1 cellular context compared by ENCODE assay signal in the genomic region with DNA sequence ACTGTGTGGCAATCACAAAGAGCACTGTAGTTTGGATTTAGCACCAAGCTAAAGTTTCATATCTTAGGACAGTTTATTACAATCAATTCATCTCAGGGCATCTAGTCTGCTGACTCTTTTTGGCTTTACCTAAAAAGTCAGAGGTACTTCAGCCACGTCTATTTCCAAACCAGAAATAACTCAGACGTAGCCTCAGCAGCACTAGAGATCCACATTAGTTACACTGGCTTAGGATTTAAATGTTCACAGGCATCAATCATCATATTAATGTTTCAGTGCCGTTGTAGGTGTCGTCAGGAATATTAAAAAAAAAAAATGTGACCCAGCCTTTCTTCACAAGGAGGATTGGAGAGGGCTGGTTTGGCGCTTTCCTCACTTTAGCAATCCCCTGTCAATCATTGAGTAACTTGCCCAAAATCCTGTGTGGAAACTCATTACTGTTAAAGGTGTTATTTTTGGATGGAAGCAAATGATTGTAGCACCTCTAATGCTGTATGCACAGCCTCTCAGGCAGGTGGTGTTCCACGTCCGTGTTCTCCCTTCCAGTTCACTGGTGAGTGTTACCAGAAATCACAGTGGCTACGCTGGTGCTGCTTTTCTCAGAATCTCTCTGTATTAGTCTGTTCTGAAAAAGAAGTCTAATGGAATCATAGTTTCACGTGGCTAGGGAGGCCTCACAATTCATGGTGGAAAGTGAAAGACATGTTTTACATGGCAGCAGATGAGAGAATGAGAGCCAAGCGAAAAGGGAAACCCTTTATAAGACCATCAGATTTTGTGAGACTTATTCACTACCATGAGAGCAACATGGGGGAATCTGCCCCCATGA.
TF ChIP-seq lines count a peak whose summit lies in the region.

No MANE protein-coding gene starts in this region.

TF ChIP-seq in GM12878, 131 proteins besides CTCF, POLR2A, EP300 and RAD21 (continued from another document and continues in another):
- TF ChIP-seq, protein P1, sequence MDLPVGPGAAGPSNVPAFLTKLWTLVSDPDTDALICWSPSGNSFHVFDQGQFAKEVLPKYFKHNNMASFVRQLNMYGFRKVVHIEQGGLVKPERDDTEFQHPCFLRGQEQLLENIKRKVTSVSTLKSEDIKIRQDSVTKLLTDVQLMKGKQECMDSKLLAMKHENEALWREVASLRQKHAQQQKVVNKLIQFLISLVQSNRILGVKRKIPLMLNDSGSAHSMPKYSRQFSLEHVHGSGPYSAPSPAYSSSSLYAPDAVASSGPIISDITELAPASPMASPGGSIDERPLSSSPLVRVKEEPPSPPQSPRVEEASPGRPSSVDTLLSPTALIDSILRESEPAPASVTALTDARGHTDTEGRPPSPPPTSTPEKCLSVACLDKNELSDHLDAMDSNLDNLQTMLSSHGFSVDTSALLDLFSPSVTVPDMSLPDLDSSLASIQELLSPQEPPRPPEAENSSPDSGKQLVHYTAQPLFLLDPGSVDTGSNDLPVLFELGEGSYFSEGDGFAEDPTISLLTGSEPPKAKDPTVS (IDR thresholded peaks at IDR 0.05; ENCODE audit: low read depth, low read length) = no peak
- TF ChIP-seq IKZF1 (conservative IDR thresholded peaks at IDR 0.05) (0 out of 2 replicates have a peak, but pooled peaks have one; percentile 34), RUNX3 (IDR thresholded peaks at IDR 0.05; ENCODE audit: low read length) (peak; percentile 69), YY1 (IDR thresholded peaks at IDR 0.05; ENCODE audit: low read depth, low read length) (peak; percentile 49; the same call in 1 of the 2 replicates), EED (IDR thresholded peaks at IDR 0.05; ENCODE audit: low read depth) (peak; percentile 76; the same call in 1 of the 2 replicates), HDGF (IDR thresholded peaks at IDR 0.05) (no peak), FOS (IDR thresholded peaks at IDR 0.05; ENCODE audit: borderline replicate concordance, extremely low read depth, insufficient read length) (no peak), MTA2 (IDR thresholded peaks at IDR 0.05; ENCODE audit: low read depth) (no peak), STAT1 (conservative IDR thresholded peaks at IDR 0.05) (no peak), ZNF622 (IDR thresholded peaks at IDR 0.05) (no peak), TARDBP (IDR thresholded peaks at IDR 0.05; ENCODE audit: borderline replicate concordance) (no peak), POLR2AphosphoS2 (IDR thresholded peaks at IDR 0.05; ENCODE audit: low read depth, low read length) (no peak), BRCA1 (IDR thresholded peaks at IDR 0.05; ENCODE audit: low read depth, low read length) (no peak), MYC (IDR thresholded peaks at IDR 0.05; ENCODE audit: insufficient read depth, insufficient read length, insufficient replicate concordance, low read length, severe bottlenecking) (no peak), ZNF384 (IDR thresholded peaks at IDR 0.05; ENCODE audit: borderline replicate concordance, low read depth, low read length) (no peak), NBN (IDR thresholded peaks at IDR 0.05) (no peak), TCF7 (IDR thresholded peaks at IDR 0.05; ENCODE audit: borderline replicate concordance) (no peak), CHD1 (IDR thresholded peaks at IDR 0.05; ENCODE audit: low read depth, low read length) (no peak), ZZZ3 (IDR thresholded peaks at IDR 0.05; ENCODE audit: control insufficient read depth, insufficient read length, low read depth) (no peak), ZNF217 (IDR thresholded peaks at IDR 0.05) (no peak), IKZF2 (IDR thresholded peaks at IDR 0.05) (peak in 1 of 2 experiments; percentile 41; a peak in 2 of 4 replicates), ZNF24 (IDR thresholded peaks at IDR 0.05) (no peak), ZNF207 (IDR thresholded peaks at IDR 0.05; ENCODE audit: borderline replicate concordance) (no peak), SMARCA5 (IDR thresholded peaks at IDR 0.05) (no peak), ZSCAN29 (IDR thresholded peaks at IDR 0.05) (no peak), NR2C1 (IDR thresholded peaks at IDR 0.05) (no peak), KLF5 (IDR thresholded peaks at IDR 0.05; ENCODE audit: partially characterized antibody) (no peak), SMAD5 (IDR thresholded peaks at IDR 0.05; ENCODE audit: low read depth) (no peak), NFIC (IDR thresholded peaks at IDR 0.05; ENCODE audit: low read depth, low read length) (peak; percentile 54), NFXL1 (IDR thresholded peaks at IDR 0.05; ENCODE audit: borderline replicate concordance) (no peak), RFX5 (IDR thresholded peaks at IDR 0.05; ENCODE audit: low read depth, low read length) (no peak), NFYA (IDR thresholded peaks at IDR 0.05; ENCODE audit: borderline replicate concordance, low read depth, low read length) (no peak)
- TF ChIP-seq, protein P2, sequence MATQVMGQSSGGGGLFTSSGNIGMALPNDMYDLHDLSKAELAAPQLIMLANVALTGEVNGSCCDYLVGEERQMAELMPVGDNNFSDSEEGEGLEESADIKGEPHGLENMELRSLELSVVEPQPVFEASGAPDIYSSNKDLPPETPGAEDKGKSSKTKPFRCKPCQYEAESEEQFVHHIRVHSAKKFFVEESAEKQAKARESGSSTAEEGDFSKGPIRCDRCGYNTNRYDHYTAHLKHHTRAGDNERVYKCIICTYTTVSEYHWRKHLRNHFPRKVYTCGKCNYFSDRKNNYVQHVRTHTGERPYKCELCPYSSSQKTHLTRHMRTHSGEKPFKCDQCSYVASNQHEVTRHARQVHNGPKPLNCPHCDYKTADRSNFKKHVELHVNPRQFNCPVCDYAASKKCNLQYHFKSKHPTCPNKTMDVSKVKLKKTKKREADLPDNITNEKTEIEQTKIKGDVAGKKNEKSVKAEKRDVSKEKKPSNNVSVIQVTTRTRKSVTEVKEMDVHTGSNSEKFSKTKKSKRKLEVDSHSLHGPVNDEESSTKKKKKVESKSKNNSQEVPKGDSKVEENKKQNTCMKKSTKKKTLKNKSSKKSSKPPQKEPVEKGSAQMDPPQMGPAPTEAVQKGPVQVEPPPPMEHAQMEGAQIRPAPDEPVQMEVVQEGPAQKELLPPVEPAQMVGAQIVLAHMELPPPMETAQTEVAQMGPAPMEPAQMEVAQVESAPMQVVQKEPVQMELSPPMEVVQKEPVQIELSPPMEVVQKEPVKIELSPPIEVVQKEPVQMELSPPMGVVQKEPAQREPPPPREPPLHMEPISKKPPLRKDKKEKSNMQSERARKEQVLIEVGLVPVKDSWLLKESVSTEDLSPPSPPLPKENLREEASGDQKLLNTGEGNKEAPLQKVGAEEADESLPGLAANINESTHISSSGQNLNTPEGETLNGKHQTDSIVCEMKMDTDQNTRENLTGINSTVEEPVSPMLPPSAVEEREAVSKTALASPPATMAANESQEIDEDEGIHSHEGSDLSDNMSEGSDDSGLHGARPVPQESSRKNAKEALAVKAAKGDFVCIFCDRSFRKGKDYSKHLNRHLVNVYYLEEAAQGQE (IDR thresholded peaks at IDR 0.05; ENCODE audit: low read depth, low read length) = no peak
- TF ChIP-seq, protein P3, sequence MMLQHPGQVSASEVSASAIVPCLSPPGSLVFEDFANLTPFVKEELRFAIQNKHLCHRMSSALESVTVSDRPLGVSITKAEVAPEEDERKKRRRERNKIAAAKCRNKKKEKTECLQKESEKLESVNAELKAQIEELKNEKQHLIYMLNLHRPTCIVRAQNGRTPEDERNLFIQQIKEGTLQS (IDR thresholded peaks at IDR 0.05; ENCODE audit: borderline replicate concordance, extremely low read depth, low read depth, low read length) = no peak
- TF ChIP-seq, protein P4, sequence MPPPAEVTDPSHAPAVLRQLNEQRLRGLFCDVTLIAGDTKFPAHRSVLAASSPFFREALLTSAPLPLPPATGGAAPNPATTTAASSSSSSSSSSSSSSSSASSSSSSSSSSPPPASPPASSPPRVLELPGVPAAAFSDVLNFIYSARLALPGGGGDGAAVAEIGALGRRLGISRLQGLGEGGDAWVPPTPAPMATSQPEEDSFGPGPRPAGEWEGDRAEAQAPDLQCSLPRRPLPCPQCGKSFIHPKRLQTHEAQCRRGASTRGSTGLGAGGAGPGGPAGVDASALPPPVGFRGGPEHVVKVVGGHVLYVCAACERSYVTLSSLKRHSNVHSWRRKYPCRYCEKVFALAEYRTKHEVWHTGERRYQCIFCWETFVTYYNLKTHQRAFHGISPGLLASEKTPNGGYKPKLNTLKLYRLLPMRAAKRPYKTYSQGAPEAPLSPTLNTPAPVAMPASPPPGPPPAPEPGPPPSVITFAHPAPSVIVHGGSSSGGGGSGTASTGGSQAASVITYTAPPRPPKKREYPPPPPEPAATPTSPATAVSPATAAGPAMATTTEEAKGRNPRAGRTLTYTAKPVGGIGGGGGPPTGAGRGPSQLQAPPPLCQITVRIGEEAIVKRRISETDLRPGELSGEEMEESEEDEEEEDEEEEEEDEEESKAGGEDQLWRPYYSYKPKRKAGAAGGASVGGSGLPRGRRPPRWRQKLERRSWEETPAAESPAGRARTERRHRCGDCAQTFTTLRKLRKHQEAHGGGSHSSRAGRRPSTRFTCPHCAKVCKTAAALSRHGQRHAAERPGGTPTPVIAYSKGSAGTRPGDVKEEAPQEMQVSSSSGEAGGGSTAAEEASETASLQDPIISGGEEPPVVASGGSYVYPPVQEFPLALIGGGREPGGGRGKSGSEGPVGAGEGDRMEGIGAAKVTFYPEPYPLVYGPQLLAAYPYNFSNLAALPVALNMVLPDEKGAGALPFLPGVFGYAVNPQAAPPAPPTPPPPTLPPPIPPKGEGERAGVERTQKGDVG (CRISPR knock-in tag; IDR thresholded peaks at IDR 0.05) = no peak
- TF ChIP-seq, protein P5, sequence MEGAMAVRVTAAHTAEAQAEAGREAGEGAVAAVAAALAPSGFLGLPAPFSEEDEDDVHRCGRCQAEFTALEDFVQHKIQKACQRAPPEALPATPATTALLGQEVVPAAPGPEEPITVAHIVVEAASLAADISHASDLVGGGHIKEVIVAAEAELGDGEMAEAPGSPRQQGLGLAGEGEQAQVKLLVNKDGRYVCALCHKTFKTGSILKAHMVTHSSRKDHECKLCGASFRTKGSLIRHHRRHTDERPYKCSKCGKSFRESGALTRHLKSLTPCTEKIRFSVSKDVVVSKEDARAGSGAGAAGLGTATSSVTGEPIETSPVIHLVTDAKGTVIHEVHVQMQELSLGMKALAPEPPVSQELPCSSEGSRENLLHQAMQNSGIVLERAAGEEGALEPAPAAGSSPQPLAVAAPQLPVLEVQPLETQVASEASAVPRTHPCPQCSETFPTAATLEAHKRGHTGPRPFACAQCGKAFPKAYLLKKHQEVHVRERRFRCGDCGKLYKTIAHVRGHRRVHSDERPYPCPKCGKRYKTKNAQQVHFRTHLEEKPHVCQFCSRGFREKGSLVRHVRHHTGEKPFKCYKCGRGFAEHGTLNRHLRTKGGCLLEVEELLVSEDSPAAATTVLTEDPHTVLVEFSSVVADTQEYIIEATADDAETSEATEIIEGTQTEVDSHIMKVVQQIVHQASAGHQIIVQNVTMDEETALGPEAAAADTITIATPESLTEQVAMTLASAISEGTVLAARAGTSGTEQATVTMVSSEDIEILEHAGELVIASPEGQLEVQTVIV (IDR thresholded peaks at IDR 0.05; ENCODE audit: borderline replicate concordance, partially characterized antibody) = no peak
- TF ChIP-seq, protein P6, sequence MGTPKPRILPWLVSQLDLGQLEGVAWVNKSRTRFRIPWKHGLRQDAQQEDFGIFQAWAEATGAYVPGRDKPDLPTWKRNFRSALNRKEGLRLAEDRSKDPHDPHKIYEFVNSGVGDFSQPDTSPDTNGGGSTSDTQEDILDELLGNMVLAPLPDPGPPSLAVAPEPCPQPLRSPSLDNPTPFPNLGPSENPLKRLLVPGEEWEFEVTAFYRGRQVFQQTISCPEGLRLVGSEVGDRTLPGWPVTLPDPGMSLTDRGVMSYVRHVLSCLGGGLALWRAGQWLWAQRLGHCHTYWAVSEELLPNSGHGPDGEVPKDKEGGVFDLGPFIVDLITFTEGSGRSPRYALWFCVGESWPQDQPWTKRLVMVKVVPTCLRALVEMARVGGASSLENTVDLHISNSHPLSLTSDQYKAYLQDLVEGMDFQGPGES (IDR thresholded peaks at IDR 0.05) = no peak
- TF ChIP-seq, protein P7, sequence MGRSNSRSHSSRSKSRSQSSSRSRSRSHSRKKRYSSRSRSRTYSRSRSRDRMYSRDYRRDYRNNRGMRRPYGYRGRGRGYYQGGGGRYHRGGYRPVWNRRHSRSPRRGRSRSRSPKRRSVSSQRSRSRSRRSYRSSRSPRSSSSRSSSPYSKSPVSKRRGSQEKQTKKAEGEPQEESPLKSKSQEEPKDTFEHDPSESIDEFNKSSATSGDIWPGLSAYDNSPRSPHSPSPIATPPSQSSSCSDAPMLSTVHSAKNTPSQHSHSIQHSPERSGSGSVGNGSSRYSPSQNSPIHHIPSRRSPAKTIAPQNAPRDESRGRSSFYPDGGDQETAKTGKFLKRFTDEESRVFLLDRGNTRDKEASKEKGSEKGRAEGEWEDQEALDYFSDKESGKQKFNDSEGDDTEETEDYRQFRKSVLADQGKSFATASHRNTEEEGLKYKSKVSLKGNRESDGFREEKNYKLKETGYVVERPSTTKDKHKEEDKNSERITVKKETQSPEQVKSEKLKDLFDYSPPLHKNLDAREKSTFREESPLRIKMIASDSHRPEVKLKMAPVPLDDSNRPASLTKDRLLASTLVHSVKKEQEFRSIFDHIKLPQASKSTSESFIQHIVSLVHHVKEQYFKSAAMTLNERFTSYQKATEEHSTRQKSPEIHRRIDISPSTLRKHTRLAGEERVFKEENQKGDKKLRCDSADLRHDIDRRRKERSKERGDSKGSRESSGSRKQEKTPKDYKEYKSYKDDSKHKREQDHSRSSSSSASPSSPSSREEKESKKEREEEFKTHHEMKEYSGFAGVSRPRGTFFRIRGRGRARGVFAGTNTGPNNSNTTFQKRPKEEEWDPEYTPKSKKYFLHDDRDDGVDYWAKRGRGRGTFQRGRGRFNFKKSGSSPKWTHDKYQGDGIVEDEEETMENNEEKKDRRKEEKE (IDR thresholded peaks at IDR 0.05) = no peak
- TF ChIP-seq, protein P8, sequence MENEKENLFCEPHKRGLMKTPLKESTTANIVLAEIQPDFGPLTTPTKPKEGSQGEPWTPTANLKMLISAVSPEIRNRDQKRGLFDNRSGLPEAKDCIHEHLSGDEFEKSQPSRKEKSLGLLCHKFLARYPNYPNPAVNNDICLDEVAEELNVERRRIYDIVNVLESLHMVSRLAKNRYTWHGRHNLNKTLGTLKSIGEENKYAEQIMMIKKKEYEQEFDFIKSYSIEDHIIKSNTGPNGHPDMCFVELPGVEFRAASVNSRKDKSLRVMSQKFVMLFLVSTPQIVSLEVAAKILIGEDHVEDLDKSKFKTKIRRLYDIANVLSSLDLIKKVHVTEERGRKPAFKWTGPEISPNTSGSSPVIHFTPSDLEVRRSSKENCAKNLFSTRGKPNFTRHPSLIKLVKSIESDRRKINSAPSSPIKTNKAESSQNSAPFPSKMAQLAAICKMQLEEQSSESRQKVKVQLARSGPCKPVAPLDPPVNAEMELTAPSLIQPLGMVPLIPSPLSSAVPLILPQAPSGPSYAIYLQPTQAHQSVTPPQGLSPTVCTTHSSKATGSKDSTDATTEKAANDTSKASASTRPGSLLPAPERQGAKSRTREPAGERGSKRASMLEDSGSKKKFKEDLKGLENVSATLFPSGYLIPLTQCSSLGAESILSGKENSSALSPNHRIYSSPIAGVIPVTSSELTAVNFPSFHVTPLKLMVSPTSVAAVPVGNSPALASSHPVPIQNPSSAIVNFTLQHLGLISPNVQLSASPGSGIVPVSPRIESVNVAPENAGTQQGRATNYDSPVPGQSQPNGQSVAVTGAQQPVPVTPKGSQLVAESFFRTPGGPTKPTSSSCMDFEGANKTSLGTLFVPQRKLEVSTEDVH (IDR thresholded peaks at IDR 0.05; ENCODE audit: low read depth, partially characterized antibody) = no peak
- TF ChIP-seq, protein P9, sequence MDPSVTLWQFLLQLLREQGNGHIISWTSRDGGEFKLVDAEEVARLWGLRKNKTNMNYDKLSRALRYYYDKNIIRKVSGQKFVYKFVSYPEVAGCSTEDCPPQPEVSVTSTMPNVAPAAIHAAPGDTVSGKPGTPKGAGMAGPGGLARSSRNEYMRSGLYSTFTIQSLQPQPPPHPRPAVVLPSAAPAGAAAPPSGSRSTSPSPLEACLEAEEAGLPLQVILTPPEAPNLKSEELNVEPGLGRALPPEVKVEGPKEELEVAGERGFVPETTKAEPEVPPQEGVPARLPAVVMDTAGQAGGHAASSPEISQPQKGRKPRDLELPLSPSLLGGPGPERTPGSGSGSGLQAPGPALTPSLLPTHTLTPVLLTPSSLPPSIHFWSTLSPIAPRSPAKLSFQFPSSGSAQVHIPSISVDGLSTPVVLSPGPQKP (IDR thresholded peaks at IDR 0.05; ENCODE audit: low read depth, low read length) = no peak
